8 cellular contexts compared by ENCODE assay signal in genomic region chr7:67236216-67236615, GRCh38.
DNase-seq lines count a peak whose midpoint lies in the region; ATAC-seq and TF ChIP-seq lines count a peak whose summit lies in the region.
"Not testable (repeated sequence)": the region's sequence is repeated elsewhere in the genome, so short reads cannot be mapped to it uniquely, and the experiment has no call there.

No MANE protein-coding gene starts in this region.

- TF ChIP-seq CTCF in progenitor cell of endocrine pancreas (IDR thresholded peaks at IDR 0.05; ENCODE audit: unreplicated experiment), result not testable (repeated sequence)

- H3K36me3 ChIP-seq in CD4-positive, CD25-positive, alpha-beta regulatory T cell (ENCODE audit: control insufficient read depth, insufficient read depth, low read length); naive thymus-derived CD4-positive, alpha-beta T cell (ENCODE audit: control insufficient read depth in 2 of 3, insufficient read depth in 3 of 3, low read length in 3 of 3); subcutaneous abdominal adipose tissue (ENCODE audit: control insufficient read depth in 5 of 5, insufficient read depth in 5 of 5, low read length in 5 of 5): not testable (repeated sequence)

- not testable (repeated sequence) for H3K27ac ChIP-seq in CD4-positive, CD25-positive, alpha-beta regulatory T cell (ENCODE audit: insufficient read depth, low read length, poor library complexity, severe bottlenecking); right cardiac atrium (ENCODE audit: low read length); naive thymus-derived CD4-positive, alpha-beta T cell (ENCODE audit: low read depth, low read length)
- H3K27ac ChIP-seq in subcutaneous abdominal adipose tissue (ENCODE audit: low read depth, low read length), result peak overlapping the region; percentile 3

- H3K9me3 Mint-ChIP-seq in CD4-positive, CD25-positive, alpha-beta regulatory T cell; activated CD4-positive, alpha-beta T cell treated with anti-CD3 and anti-CD28 coated beads for 36 hours (ENCODE audit: low read depth); activated naive CD8-positive, alpha-beta T cell treated with anti-CD3 and anti-CD28 coated beads, Interleukin-2, amount 50 U/mL, for 24 hours; naive thymus-derived CD4-positive, alpha-beta T cell; progenitor cell of endocrine pancreas (ENCODE audit: low read depth): not testable (repeated sequence)

- H3K4me3 Mint-ChIP-seq in CD4-positive, CD25-positive, alpha-beta regulatory T cell; activated CD4-positive, alpha-beta T cell treated with anti-CD3 and anti-CD28 coated beads for 36 hours; activated naive CD8-positive, alpha-beta T cell treated with anti-CD3 and anti-CD28 coated beads, Interleukin-2, amount 50 U/mL, for 24 hours; naive thymus-derived CD4-positive, alpha-beta T cell; progenitor cell of endocrine pancreas (ENCODE audit: low read depth): not testable (repeated sequence)

- H3K4me3 ChIP-seq in CD4-positive, CD25-positive, alpha-beta regulatory T cell (ENCODE audit: low read depth, low read length); right cardiac atrium (ENCODE audit: low read length); naive thymus-derived CD4-positive, alpha-beta T cell (ENCODE audit: low read length); subcutaneous abdominal adipose tissue (ENCODE audit: low read depth in 1 of 5, low read length in 5 of 5): not testable (repeated sequence)

- WGBS in right cardiac atrium, result 51% methylated on average over 7 of the region's 7 CpGs

- H3K4me1 Mint-ChIP-seq in CD4-positive, CD25-positive, alpha-beta regulatory T cell; activated CD4-positive, alpha-beta T cell treated with anti-CD3 and anti-CD28 coated beads for 36 hours; activated naive CD8-positive, alpha-beta T cell treated with anti-CD3 and anti-CD28 coated beads, Interleukin-2, amount 50 U/mL, for 24 hours; naive thymus-derived CD4-positive, alpha-beta T cell; progenitor cell of endocrine pancreas (ENCODE audit: low read depth): not testable (repeated sequence)

- POLR2A ChIA-PET in activated CD4-positive, alpha-beta T cell treated with anti-CD3 and anti-CD28 coated beads for 36 hours (lab: Charles Lee); naive thymus-derived CD4-positive, alpha-beta T cell (lab: Charles Lee): not testable (repeated sequence)

- H3K27me3 ChIP-seq in CD4-positive, CD25-positive, alpha-beta regulatory T cell (ENCODE audit: control insufficient read depth, insufficient read depth, low read length); right cardiac atrium (ENCODE audit: control insufficient read depth, insufficient read depth); naive thymus-derived CD4-positive, alpha-beta T cell (ENCODE audit: control insufficient read depth in 2 of 2, insufficient read depth in 2 of 2, low read length in 2 of 2); subcutaneous abdominal adipose tissue (ENCODE audit: control insufficient read depth in 5 of 5, insufficient read depth in 4 of 5, low read length in 5 of 5): not testable (repeated sequence)

- peaks cover 13% of the 10 kb centered on the region for H3K36me3 Mint-ChIP-seq in CD4-positive, CD25-positive, alpha-beta regulatory T cell
- H3K36me3 Mint-ChIP-seq in activated CD4-positive, alpha-beta T cell treated with anti-CD3 and anti-CD28 coated beads for 36 hours (ENCODE audit: low read depth), result peaks cover 11% of the 10 kb centered on the region
- H3K36me3 Mint-ChIP-seq in activated naive CD8-positive, alpha-beta T cell treated with anti-CD3 and anti-CD28 coated beads, Interleukin-2, amount 50 U/mL, for 24 hours (ENCODE audit: low read depth), result peaks cover 13% of the 10 kb centered on the region
- peaks cover 2 to 19% (median 7%) of the 10 kb centered on the region in 5 donors for H3K36me3 Mint-ChIP-seq in naive thymus-derived CD4-positive, alpha-beta T cell
- not testable (repeated sequence) for H3K36me3 Mint-ChIP-seq in progenitor cell of endocrine pancreas (ENCODE audit: insufficient read depth)

- ATAC-seq in CD4-positive, CD25-positive, alpha-beta regulatory T cell (ENCODE audit: low read depth in 2 of 2); activated CD4-positive, alpha-beta T cell treated with anti-CD3 and anti-CD28 coated beads for 36 hours; activated naive CD8-positive, alpha-beta T cell treated with anti-CD3 and anti-CD28 coated beads, Interleukin-2, amount 50 U/mL, for 24 hours; naive thymus-derived CD4-positive, alpha-beta T cell: not testable (repeated sequence)
- ATAC-seq in Right ventricle myocardium superior (ENCODE audit: poor library complexity) (peak; percentile 70), right cardiac atrium (peak; percentile 36 to 64)

- CTCF ChIA-PET in activated CD4-positive, alpha-beta T cell treated with anti-CD3 and anti-CD28 coated beads for 36 hours (lab: Charles Lee); naive thymus-derived CD4-positive, alpha-beta T cell (lab: Charles Lee): not testable (repeated sequence)

- intact Hi-C loops in activated CD4-positive, alpha-beta T cell treated with anti-CD3 and anti-CD28 coated beads for 36 hours (cut with DNase I, micrococcal nuclease); Right ventricle myocardium superior (cut with DNase I); right cardiac atrium (cut with DNase I); naive thymus-derived CD4-positive, alpha-beta T cell (cut with micrococcal nuclease): not testable (repeated sequence)

- peak overlapping the region; percentile 26 to 72 (median 69) for H3K27ac Mint-ChIP-seq in CD4-positive, CD25-positive, alpha-beta regulatory T cell
- H3K27ac Mint-ChIP-seq in activated CD4-positive, alpha-beta T cell treated with anti-CD3 and anti-CD28 coated beads for 36 hours, result peak overlapping the region; percentile 29
- H3K27ac Mint-ChIP-seq in activated naive CD8-positive, alpha-beta T cell treated with anti-CD3 and anti-CD28 coated beads, Interleukin-2, amount 50 U/mL, for 24 hours, result peak overlapping the region; percentile 15
- peak overlapping the region in 6 of 9 donors; percentile 18 to 72 (median 24) for H3K27ac Mint-ChIP-seq in naive thymus-derived CD4-positive, alpha-beta T cell
- peak overlapping the region; percentile 57 for H3K27ac Mint-ChIP-seq in progenitor cell of endocrine pancreas

- H3K9me3 ChIP-seq in CD4-positive, CD25-positive, alpha-beta regulatory T cell (ENCODE audit: control insufficient read depth in 2 of 2, low read length in 2 of 2); right cardiac atrium (ENCODE audit: control insufficient read depth, low read length); naive thymus-derived CD4-positive, alpha-beta T cell (ENCODE audit: control insufficient read depth in 2 of 3, low read length in 3 of 3); subcutaneous abdominal adipose tissue (ENCODE audit: control insufficient read depth in 5 of 5, low read length in 5 of 5): not testable (repeated sequence)

- H3K9ac ChIP-seq in subcutaneous abdominal adipose tissue (ENCODE audit: low read length in 5 of 5), result not testable (repeated sequence)

- H3K4me1 ChIP-seq in CD4-positive, CD25-positive, alpha-beta regulatory T cell (ENCODE audit: control insufficient read depth, insufficient read depth, low read length, poor library complexity, severe bottlenecking); right cardiac atrium (ENCODE audit: control insufficient read depth, insufficient read depth, low read length); naive thymus-derived CD4-positive, alpha-beta T cell (ENCODE audit: control insufficient read depth in 2 of 2, insufficient read depth in 2 of 2, low read length in 2 of 2); subcutaneous abdominal adipose tissue (ENCODE audit: control insufficient read depth in 5 of 5, insufficient read depth in 5 of 5, low read length in 5 of 5): not testable (repeated sequence)

- not testable (repeated sequence) for DNase-seq in CD4-positive, CD25-positive, alpha-beta regulatory T cell; activated CD4-positive, alpha-beta T cell treated with anti-CD3 and anti-CD28 coated beads for 36 hours; activated naive CD8-positive, alpha-beta T cell treated with anti-CD3 and anti-CD28 coated beads, Interleukin-2, amount 50 U/mL, for 24 hours; Right ventricle myocardium superior; naive thymus-derived CD4-positive, alpha-beta T cell; progenitor cell of endocrine pancreas (ENCODE audit: low spot score, unreplicated experiment)
- peak; percentile 12 to 52 (median 51) for DNase-seq in right cardiac atrium

- not testable (repeated sequence) for H3K27me3 Mint-ChIP-seq in CD4-positive, CD25-positive, alpha-beta regulatory T cell; activated CD4-positive, alpha-beta T cell treated with anti-CD3 and anti-CD28 coated beads for 36 hours; activated naive CD8-positive, alpha-beta T cell treated with anti-CD3 and anti-CD28 coated beads, Interleukin-2, amount 50 U/mL, for 24 hours; naive thymus-derived CD4-positive, alpha-beta T cell; progenitor cell of endocrine pancreas

Comparison
In these comparisons a context has a peak if more than half of its experiments do, and no peak if none do; other contexts are left out.
1. H3K27ac Mint-ChIP-seq: peak in every context shown above with its lines; median percentile 69 in CD4-positive, CD25-positive, alpha-beta regulatory T cell; 57 in progenitor cell of endocrine pancreas; 29 in activated CD4-positive, alpha-beta T cell treated with anti-CD3 and anti-CD28 coated beads for 36 hours; 24 in naive thymus-derived CD4-positive, alpha-beta T cell; 15 in activated naive CD8-positive, alpha-beta T cell treated with anti-CD3 and anti-CD28 coated beads, Interleukin-2, amount 50 U/mL, for 24 hours.